Comparison of ENCODE assay signal across 1 cellular context in the genomic region with DNA sequence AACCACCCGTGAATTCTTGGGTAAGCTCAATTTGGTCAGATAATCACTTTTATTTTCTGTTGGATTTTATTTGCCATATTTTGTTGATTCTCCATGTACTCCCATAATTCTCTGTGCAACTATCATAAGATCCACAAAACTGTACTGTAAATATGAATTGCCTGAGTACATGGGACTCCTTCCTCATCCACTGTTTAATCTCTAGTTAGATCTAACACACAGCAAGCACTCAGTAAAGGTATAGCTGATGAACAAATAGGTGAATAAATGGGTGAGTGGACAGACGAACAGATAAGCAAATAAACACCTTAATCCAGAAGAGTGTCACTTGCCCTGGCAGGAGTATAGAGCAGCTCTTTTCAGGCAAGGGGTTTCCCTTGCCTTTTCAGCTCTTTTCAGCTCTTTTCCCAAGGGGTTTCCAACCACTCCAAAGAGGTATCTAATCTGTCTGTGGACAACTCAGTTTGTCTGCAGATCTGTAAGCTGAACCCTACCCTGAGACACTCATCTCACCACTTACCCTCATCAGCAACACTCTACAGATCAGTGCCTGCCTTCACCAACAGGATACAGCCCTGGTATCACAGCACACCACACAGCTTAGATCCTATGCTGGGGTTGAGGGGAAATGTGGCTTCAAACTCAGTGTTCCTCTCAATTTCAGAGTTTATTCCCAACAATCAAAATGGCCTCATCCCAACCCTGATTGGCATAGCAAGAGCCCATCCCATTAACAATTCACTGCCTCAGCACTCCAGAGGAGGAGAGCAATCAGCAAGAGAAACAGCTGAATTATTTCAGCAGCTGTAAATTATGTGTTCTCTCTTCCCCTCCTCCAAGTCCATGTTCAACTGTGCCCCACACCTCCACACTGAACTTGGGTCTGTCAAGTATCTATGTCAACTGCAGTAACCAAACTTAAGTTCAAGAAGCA.
TF ChIP-seq lines count a peak whose summit lies in the region.

No MANE protein-coding gene starts in this region.

TF ChIP-seq in IMR-90, 13 proteins besides CTCF, POLR2A, EP300 and RAD21 (continued from another document):
- TF ChIP-seq, protein P1, sequence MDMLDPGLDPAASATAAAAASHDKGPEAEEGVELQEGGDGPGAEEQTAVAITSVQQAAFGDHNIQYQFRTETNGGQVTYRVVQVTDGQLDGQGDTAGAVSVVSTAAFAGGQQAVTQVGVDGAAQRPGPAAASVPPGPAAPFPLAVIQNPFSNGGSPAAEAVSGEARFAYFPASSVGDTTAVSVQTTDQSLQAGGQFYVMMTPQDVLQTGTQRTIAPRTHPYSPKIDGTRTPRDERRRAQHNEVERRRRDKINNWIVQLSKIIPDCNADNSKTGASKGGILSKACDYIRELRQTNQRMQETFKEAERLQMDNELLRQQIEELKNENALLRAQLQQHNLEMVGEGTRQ (IDR thresholded peaks at IDR 0.05; ENCODE audit: low read depth, low read length), result no peak
- no peak for TF ChIP-seq SMC3 (IDR thresholded peaks at IDR 0.05; ENCODE audit: low read depth, low read length)
